Comparison of ENCODE assay signal across 9 cellular contexts in the genomic region with DNA sequence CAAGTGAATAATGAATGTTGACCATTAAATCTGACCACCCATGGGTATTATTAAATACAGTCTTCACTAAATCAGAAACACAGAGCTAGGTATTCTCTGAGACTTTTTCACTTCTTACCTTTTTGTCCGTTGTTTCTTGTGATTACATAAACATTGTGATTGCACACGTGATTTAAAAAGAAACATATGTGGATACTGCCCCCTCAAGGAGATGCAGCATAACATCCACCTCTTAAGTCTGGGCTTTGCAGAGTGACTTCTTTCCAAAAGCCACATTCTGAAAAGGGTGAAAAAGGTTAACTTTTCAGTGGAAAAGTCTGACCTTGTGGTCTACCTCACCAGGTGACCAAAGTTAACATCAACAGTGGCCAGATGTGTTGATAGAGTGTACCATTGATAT.
A peak's percentile ranks its signal among the peaks of the same experiment; 100 is the strongest.
DNase-seq lines count a peak whose midpoint lies in the region; ATAC-seq and TF ChIP-seq lines count a peak whose summit lies in the region.
"Had no signal": no experiment of that assay in that cellular context is flagged by ENCODE, and none has a peak within 500 bp of the region (broad histone marks: within the 10 kb centered on the region; RNA-seq: fewer than 3 reads in every experiment).

No MANE protein-coding gene starts in this region.

- ATAC-seq in left cardiac atrium (no peak), Panc1 (no peak), HG02642 (IDR thresholded peaks at IDR 0.05; ENCODE audit: poor library complexity, unreplicated experiment) (no peak)

- intact Hi-C loops in left ventricle myocardium inferior (cut with micrococcal nuclease) (no loop called here), left cardiac atrium (cut with DNase I) (no loop called here), Panc1 (cut with micrococcal nuclease; ENCODE audit: unreplicated experiment) (no loop called here)

- H3K4me3 Mint-ChIP-seq in glutamatergic neuron (ENCODE audit: unreplicated experiment) = no peak overlapping the region

- H3K36me3 ChIP-seq in left ventricle myocardium inferior (no peaks in the 10 kb centered on the region), Panc1 (ENCODE audit: control insufficient read depth, insufficient read depth, low read length) (no peaks in the 10 kb centered on the region)

- H3K27me3 Mint-ChIP-seq in glutamatergic neuron (ENCODE audit: unreplicated experiment) = peaks cover 2% of the 10 kb centered on the region

- H3K4me3 ChIP-seq in left ventricle myocardium inferior (no peak overlapping the region), Panc1 (ENCODE audit: low read depth in 2 of 2, low read length in 2 of 2) (no peak overlapping the region), fibroblast of mammary gland (ENCODE audit: control insufficient read depth, low read depth, low read length) (no peak overlapping the region)

- no peaks in the 10 kb centered on the region for H3K36me3 Mint-ChIP-seq in glutamatergic neuron (ENCODE audit: unreplicated experiment)

- POLR2A ChIA-PET in Panc1 (lab: Charles Lee) = no interaction called here

- H3K27me3 ChIP-seq in left ventricle myocardium inferior (ENCODE audit: low read depth) (no peaks in the 10 kb centered on the region), Panc1 (ENCODE audit: control insufficient read depth, insufficient read depth, low read length) (no peaks in the 10 kb centered on the region)

- in situ Hi-C loops in Panc1 (cut with HindIII; ENCODE audit: low pct_unique_long_range_greater_than_20kb, low sequenced_read_pairs) = no loop called here

- no peaks in the 10 kb centered on the region for H3K4me1 Mint-ChIP-seq in glutamatergic neuron (ENCODE audit: low read depth, unreplicated experiment)

- CTCF ChIA-PET in Panc1 (lab: Charles Lee) = no interaction called here

- no peak overlapping the region for H3K27ac Mint-ChIP-seq in glutamatergic neuron (ENCODE audit: unreplicated experiment)

- H3K9me3 Mint-ChIP-seq in glutamatergic neuron (ENCODE audit: unreplicated experiment) = peaks cover 4% of the 10 kb centered on the region

- TF ChIP-seq CTCF in left ventricle myocardium inferior (IDR thresholded peaks at IDR 0.05; ENCODE audit: borderline replicate concordance) = peak; percentile 36
- peak; percentile 15; the same call in 1 of the 2 replicates for TF ChIP-seq CTCF in Panc1 (IDR thresholded peaks at IDR 0.05)
- TF ChIP-seq CTCF in fibroblast of mammary gland (conservative IDR thresholded peaks at IDR 0.05; ENCODE audit: control insufficient read depth, insufficient read depth, low read depth, low read length) = peak; percentile 71
- no peak for TF ChIP-seq CTCF in glutamatergic neuron (IDR thresholded peaks at IDR 0.05; ENCODE audit: partially characterized antibody, unreplicated experiment)

- peaks cover 33% of the 10 kb centered on the region for H3K4me1 ChIP-seq in left ventricle myocardium inferior
- H3K4me1 ChIP-seq in Panc1 (ENCODE audit: control insufficient read depth, insufficient read depth, low read length) = no peaks in the 10 kb centered on the region

- BruUV-seq in Panc1 (replicated peaks; lab: Mats Ljungman, UMichigan) = no TSS peak

- no peak for DNase-seq in left ventricle myocardium inferior
- no peak for DNase-seq in left cardiac atrium
- no peak for DNase-seq in Panc1 (ENCODE audit: low read depth, low spot score)
- peak; percentile 72 for DNase-seq in fibroblast of mammary gland (ENCODE audit: low read depth)
- no peak for DNase-seq in glutamatergic neuron
- no peak for DNase-seq in activated CD8-positive, alpha-beta memory T cell treated with anti-CD3 and anti-CD28 coated beads for 24 hours
- DNase-seq in ureter (ENCODE audit: low spot score) = no peak
- DNase-seq: NCI-H146 had no signal

- H3K27ac ChIP-seq in left ventricle myocardium inferior (replicated peaks) (no peak overlapping the region), Panc1 (ENCODE audit: low read length) (no peak overlapping the region)

- H3K9me3 ChIP-seq in left ventricle myocardium inferior (replicated peaks) (peaks cover 5% of the 10 kb centered on the region), Panc1 (ENCODE audit: control insufficient read depth, insufficient read depth, low read depth, low read length) (no peaks in the 10 kb centered on the region; the same call in 1 of the 2 replicates)
